Comparison of ENCODE assay signal across 13 cellular contexts in the genomic region with DNA sequence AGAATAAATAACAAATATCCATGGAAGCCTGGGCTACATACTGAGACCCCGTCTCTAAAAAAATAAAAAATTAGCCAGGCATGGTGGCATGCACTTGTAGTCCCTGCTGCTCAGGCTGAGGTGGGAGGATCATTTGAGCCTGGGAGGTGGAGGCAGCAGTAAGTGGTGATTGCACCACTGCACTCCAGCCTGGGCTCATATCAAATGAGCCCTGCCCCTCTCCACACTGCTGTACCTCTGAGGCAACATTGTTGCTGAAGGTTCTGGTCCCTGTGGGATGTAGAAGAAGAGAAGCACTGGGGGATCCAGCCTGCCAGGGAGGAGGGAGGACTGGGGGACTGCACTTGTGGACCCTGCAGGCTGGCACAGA. TPM values are rescaled to one million over a fixed set of nuclear protein-coding genes. Genes with fewer than 3 reads are reported as not detected.
DNase-seq lines count a peak whose midpoint lies in the region; TF ChIP-seq lines count a peak whose summit lies in the region.
"Had no signal": no experiment of that assay in that cellular context is flagged by ENCODE, and none has a peak within 500 bp of the region (broad histone marks: within the 10 kb centered on the region; RNA-seq: fewer than 3 reads in every experiment).

No MANE protein-coding gene starts in this region.

- H3K4me1 ChIP-seq in right atrium auricular region: peaks cover 0 to 53% of the 10 kb centered on the region in 2 donors

- no peaks in the 10 kb centered on the region for H3K36me3 Mint-ChIP-seq in type B pancreatic cell

- no peaks in the 10 kb centered on the region for H3K9me3 ChIP-seq in WERI-Rb-1 (ENCODE audit: severe bottlenecking)
- no peaks in the 10 kb centered on the region for H3K9me3 ChIP-seq in right atrium auricular region

- H3K4me3 ChIP-seq in WERI-Rb-1 (ENCODE audit: low read depth, low read length): no peak overlapping the region
- H3K4me3 ChIP-seq in right atrium auricular region: no peak overlapping the region

- H3K9me3 Mint-ChIP-seq in type B pancreatic cell: no peaks in the 10 kb centered on the region
- H3K9me3 Mint-ChIP-seq: activated T-cell treated with anti-CD3 and anti-CD28 coated beads, Interleukin-2, amount 50 U/mL, for 72 hours had no signal

- DNase-seq in NCI-H345 (lab: John Stamatoyannopoulos, UW) (peak; percentile 43), NCI-H345 treated with DMSO at 0.1 percent for 48 hours (lab: John Stamatoyannopoulos, UW; ENCODE audit: unreplicated experiment) (no peak), NCI-H2107 treated with DMSO at 0.1 percent for 48 hours (lab: John Stamatoyannopoulos, UW; ENCODE audit: unreplicated experiment) (peak; percentile 66), WERI-Rb-1 (no peak), type B pancreatic cell (ENCODE audit: extremely low spot score, unreplicated experiment) (no peak), NCI-H82 treated with DMSO at 0.1 percent for 48 hours (lab: John Stamatoyannopoulos, UW; ENCODE audit: unreplicated experiment) (no peak), HuH-7.5 (ENCODE audit: low spot score) (no peak), right atrium auricular region (ENCODE audit: low spot score) (no peak)
- DNase-seq: activated CD4-positive, alpha-beta T cell treated with anti-CD3 and anti-CD28 coated beads, Interleukin-2, amount 50 U/mL, for 4 hours; activated T-cell treated with anti-CD3 and anti-CD28 coated beads, Interleukin-2, amount 50 U/mL, for 72 hours; mammary epithelial cell; stimulated activated CD4-positive, alpha-beta T cell treated with anti-CD3 and anti-CD28 coated beads, Interleukin-4, amount 100 ng/mL, for 24 hours; T1000 had no signal

- H3K36me3 ChIP-seq in WERI-Rb-1 (no peaks in the 10 kb centered on the region), right atrium auricular region (no peaks in the 10 kb centered on the region)

- H3K27me3 ChIP-seq in WERI-Rb-1 (ENCODE audit: insufficient read depth, low read depth, severe bottlenecking) (no peaks in the 10 kb centered on the region), right atrium auricular region (no peaks in the 10 kb centered on the region)

- no peak for TF ChIP-seq CTCF in WERI-Rb-1 (IDR thresholded peaks at IDR 0.05; ENCODE audit: low read depth, low read length)
- TF ChIP-seq CTCF in type B pancreatic cell (conservative IDR thresholded peaks at IDR 0.05): no peak
- TF ChIP-seq CTCF in right atrium auricular region (IDR thresholded peaks at IDR 0.05): no peak

- H3K4me3 Mint-ChIP-seq in type B pancreatic cell: peak overlapping the region; percentile 49

- H3K27ac ChIP-seq in WERI-Rb-1: peak overlapping the region; percentile 97
- H3K27ac ChIP-seq in right atrium auricular region: no peak overlapping the region

- H3K4me1 Mint-ChIP-seq in type B pancreatic cell (ENCODE audit: unreplicated experiment): peaks cover 3% of the 10 kb centered on the region

- H3K27ac Mint-ChIP-seq in type B pancreatic cell: peak overlapping the region; percentile 48
- H3K27ac Mint-ChIP-seq: activated T-cell treated with anti-CD3 and anti-CD28 coated beads, Interleukin-2, amount 50 U/mL, for 72 hours had no signal

- peaks cover 31% of the 10 kb centered on the region for H3K27me3 Mint-ChIP-seq in type B pancreatic cell

RNA-seq across cellular contexts. Expression of gene ARHGAP23, which starts 11.4 kb away (rescaled TPM):
- total RNA-seq in type B pancreatic cell (ENCODE audit: low replicate concordance) (114 and 333 TPM in 2 replicates), right atrium auricular region (10 to 100 TPM; 59.9 to 95.6 TPM)

Comparison
In these comparisons a context has a peak if more than half of its experiments do, and no peak if none do; other contexts are left out.
1. DNase-seq: peak in NCI-H345 (single experiment) and NCI-H2107 treated with DMSO at 0.1 percent for 48 hours (single experiment); none in NCI-H345 treated with DMSO at 0.1 percent for 48 hours (single experiment), WERI-Rb-1 (single experiment), type B pancreatic cell (single experiment), NCI-H82 treated with DMSO at 0.1 percent for 48 hours (single experiment), HuH-7.5 (single experiment) and right atrium auricular region (single experiment).